In genomic region chr15:67836477-67836876, GRCh38 we compare ENCODE assay signal across 7 cellular contexts. TPM values are rescaled to one million over a fixed set of nuclear protein-coding genes. Genes with fewer than 3 reads are reported as not detected.
A peak's percentile ranks its signal among the peaks of the same experiment; 100 is the strongest.
DNase-seq lines count a peak whose midpoint lies in the region; ATAC-seq, FAIRE-seq and TF ChIP-seq lines count a peak whose summit lies in the region.

No MANE protein-coding gene starts in this region.

- TF ChIP-seq POLR2A in esophagus muscularis mucosa (IDR thresholded peaks at IDR 0.05; ENCODE audit: low read depth) = no peak

- H3K9me3 ChIP-seq in esophagus muscularis mucosa (no peaks in the 10 kb centered on the region), pancreas (no peaks in the 10 kb centered on the region)

- no peak overlapping the region for H3K27ac Mint-ChIP-seq in activated CD4-positive, alpha-beta T cell treated with anti-CD3 and anti-CD28 coated beads, Interleukin-2, amount 10 ng/mL, durations not matched to agents 7 days and 5 days

- 26% methylated on average over 7 of the region's 8 CpGs for WGBS in esophagus muscularis mucosa
- WGBS in pancreas, 2 donors = 35 to 37% methylated on average over 8 of the region's 8 CpGs

- peak; percentile 71 for TF ChIP-seq CTCF in GM10248 (IDR thresholded peaks at IDR 0.05; ENCODE audit: control extremely low read depth, extremely low read depth, low read depth, missing control alignments)
- peak; percentile 74 to 88 (median 85) for TF ChIP-seq CTCF in esophagus muscularis mucosa (IDR thresholded peaks at IDR 0.05)
- TF ChIP-seq CTCF in pancreas (IDR thresholded peaks at IDR 0.05) = peak; percentile 69 to 80 (median 74)

- no peak for FAIRE-seq in pancreas (lab: Jason Lieb, UNC)

- POLR2A ChIA-PET in GM10248 (lab: Yijun Ruan, JAX) = no interaction called here
- POLR2A ChIA-PET in activated CD4-positive, alpha-beta T cell treated with anti-CD3 and anti-CD28 coated beads, Interleukin-2, amount 10 ng/mL, durations not matched to agents 7 days and 5 days (lab: Charles Lee) = no interaction called here

- intact Hi-C loops in esophagus muscularis mucosa (cut with DNase I) = loop anchor here (2.0 to 10.0 kb wide), 3 partner anchors 292 to 892 kb away; partner anchors contain the start of gene MAP2K5
- intact Hi-C loops in pancreas (cut with DNase I) = loop anchor here in 2 of 3 donors (5.0 to 10.0 kb wide), 2 partner anchors 372 to 889 kb away; no protein-coding TSS in a partner anchor

- no peaks in the 10 kb centered on the region for H3K9me3 Mint-ChIP-seq in activated CD4-positive, alpha-beta T cell treated with anti-CD3 and anti-CD28 coated beads, Interleukin-2, amount 10 ng/mL, durations not matched to agents 7 days and 5 days

- no peak for TF ChIP-seq EP300 in esophagus muscularis mucosa (IDR thresholded peaks at IDR 0.05)

- CTCF ChIA-PET in GM10248 (lab: Yijun Ruan, JAX) = interaction anchor here (0.8 to 4.9 kb wide), 18 partner anchors 13 to 890 kb away, joined by 3 to 61 read pairs (median 4); partner anchors contain the start of gene FEM1B
- CTCF ChIA-PET in activated CD4-positive, alpha-beta T cell treated with anti-CD3 and anti-CD28 coated beads, Interleukin-2, amount 10 ng/mL, durations not matched to agents 7 days and 5 days (lab: Charles Lee) = interaction anchor here (1.9 kb wide), 1 partner anchor 380 kb away, joined by 7 read pairs; no protein-coding TSS in a partner anchor

- H3K4me3 ChIP-seq in esophagus muscularis mucosa (peak overlapping the region; percentile 44 to 54 (median 46)), pancreas (peak overlapping the region in 1 of 4 donors; percentile 43)

- H3K4me1 ChIP-seq in esophagus muscularis mucosa (peaks cover 56 to 67% (median 64%) of the 10 kb centered on the region in 4 donors), pancreas (peaks cover 0 to 21% (median 10%) of the 10 kb centered on the region in 3 donors)

- peaks cover 67% of the 10 kb centered on the region for H3K27me3 Mint-ChIP-seq in activated CD4-positive, alpha-beta T cell treated with anti-CD3 and anti-CD28 coated beads, Interleukin-2, amount 10 ng/mL, durations not matched to agents 7 days and 5 days

- no peaks in the 10 kb centered on the region for H3K36me3 ChIP-seq in esophagus muscularis mucosa
- no peaks in the 10 kb centered on the region for H3K36me3 ChIP-seq in pancreas

- peaks cover 15 to 48% (median 46%) of the 10 kb centered on the region in 4 donors for H3K27me3 ChIP-seq in esophagus muscularis mucosa
- peaks cover 0 to 15% (median 0%) of the 10 kb centered on the region in 4 donors for H3K27me3 ChIP-seq in pancreas

- H3K36me3 Mint-ChIP-seq in activated CD4-positive, alpha-beta T cell treated with anti-CD3 and anti-CD28 coated beads, Interleukin-2, amount 10 ng/mL, durations not matched to agents 7 days and 5 days (ENCODE audit: low read depth) = peaks cover 2% of the 10 kb centered on the region

- ATAC-seq in pancreas = no peak
- no peak for ATAC-seq in HG02973 (IDR thresholded peaks at IDR 0.05; ENCODE audit: unreplicated experiment)

- H3K4me1 Mint-ChIP-seq in activated CD4-positive, alpha-beta T cell treated with anti-CD3 and anti-CD28 coated beads, Interleukin-2, amount 10 ng/mL, durations not matched to agents 7 days and 5 days = peaks cover 58% of the 10 kb centered on the region

- H3K27ac ChIP-seq in esophagus muscularis mucosa (replicated peaks in 1 of 4) (no peak overlapping the region), pancreas (no peak overlapping the region)

- peak overlapping the region; percentile 26 for H3K4me3 Mint-ChIP-seq in activated CD4-positive, alpha-beta T cell treated with anti-CD3 and anti-CD28 coated beads, Interleukin-2, amount 10 ng/mL, durations not matched to agents 7 days and 5 days

- DNase-seq in GM10248 (ENCODE audit: extremely low spot score) = no peak
- peak; percentile 76 for DNase-seq in NAMALWA (ENCODE audit: low spot score)
- peak; percentile 57 for DNase-seq in activated CD4-positive, alpha-beta T cell treated with anti-CD3 and anti-CD28 coated beads, Interleukin-2, amount 10 ng/mL, durations not matched to agents 7 days and 5 days
- DNase-seq in esophagus muscularis mucosa (ENCODE audit: extremely low spot score) = no peak
- DNase-seq in pancreas = peak in 3 of 6 donors; percentile 35 to 62 (median 60)
- DNase-seq in foreskin melanocyte = no peak

RNA-seq across cellular contexts. Expression of gene RNU6-1, which starts 3.4 kb away (rescaled TPM):
- total RNA-seq in activated CD4-positive, alpha-beta T cell treated with anti-CD3 and anti-CD28 coated beads, Interleukin-2, amount 10 ng/mL, durations not matched to agents 7 days and 5 days = not detected
- total RNA-seq in esophagus muscularis mucosa (not detected), pancreas (not detected)
- polyA plus RNA-seq in pancreas = not detected

RNA-seq across cellular contexts. Expression of gene SKOR1, which starts 11.2 kb away (rescaled TPM):
- under 1 TPM; 0.29 to 0.30 TPM for total RNA-seq in activated CD4-positive, alpha-beta T cell treated with anti-CD3 and anti-CD28 coated beads, Interleukin-2, amount 10 ng/mL, durations not matched to agents 7 days and 5 days
- total RNA-seq in esophagus muscularis mucosa (1 to 10 TPM in 1 of 4 donors, under 1 TPM in 3; 0.58 to 1.2 (median 0.84) TPM), pancreas (under 1 TPM; 0.09 to 0.47 (median 0.33) TPM)
- under 1 TPM; 0.30 to 0.54 TPM for polyA plus RNA-seq in pancreas

Comparison
In these comparisons a context has a peak if more than half of its experiments do, and no peak if none do; other contexts are left out.
1. DNase-seq: peak in NAMALWA (single experiment) and activated CD4-positive, alpha-beta T cell treated with anti-CD3 and anti-CD28 coated beads, Interleukin-2, amount 10 ng/mL, durations not matched to agents 7 days and 5 days (single experiment); none in GM10248 (single experiment), esophagus muscularis mucosa (single experiment) and foreskin melanocyte (single experiment).
2. Peak in every context shown above with its lines, with median percentiles within 50 percentile points of each other: CTCF ChIP-seq.